Comparison of ENCODE assay signal across 9 cellular contexts in the genomic region with DNA sequence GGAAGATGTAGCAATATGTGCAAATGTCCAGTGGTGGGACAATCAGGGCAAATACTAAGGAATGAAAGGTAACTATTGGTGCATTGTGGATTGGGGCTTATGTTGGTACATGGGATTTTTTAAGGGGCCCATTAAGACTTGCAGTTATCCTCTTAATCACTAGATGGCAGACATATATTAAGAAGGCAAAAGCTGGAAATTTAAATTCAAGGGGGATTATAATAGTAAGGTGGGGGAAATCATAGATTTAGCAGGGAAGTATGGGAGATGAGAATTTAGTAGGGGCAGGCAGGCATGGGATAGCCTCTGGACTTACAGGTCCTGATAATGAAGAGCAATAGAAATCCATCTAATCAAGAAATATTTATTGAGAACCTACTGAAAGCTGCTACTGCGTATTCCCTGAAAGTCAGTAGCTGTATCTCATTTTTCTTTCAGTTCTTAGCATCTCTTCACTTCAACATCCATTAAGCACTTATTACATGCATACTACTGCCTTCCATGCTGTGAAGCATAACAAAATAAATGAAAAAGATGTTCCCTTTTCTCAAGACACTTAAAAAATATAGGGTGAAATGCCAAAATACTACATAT.
DNase-seq lines count a peak whose midpoint lies in the region; ATAC-seq and TF ChIP-seq lines count a peak whose summit lies in the region.
"Had no signal": no experiment of that assay in that cellular context is flagged by ENCODE, and none has a peak within 500 bp of the region (broad histone marks: within the 10 kb centered on the region; RNA-seq: fewer than 3 reads in every experiment).

No MANE protein-coding gene starts in this region.

- H3K36me3 Mint-ChIP-seq in effector memory CD8-positive, alpha-beta T cell (ENCODE audit: insufficient read depth), result no peaks in the 10 kb centered on the region
- H3K36me3 Mint-ChIP-seq: memory B cell had no signal

- no peak overlapping the region for H3K27ac Mint-ChIP-seq in effector memory CD8-positive, alpha-beta T cell
- H3K27ac Mint-ChIP-seq: memory B cell had no signal

- H3K4me3 Mint-ChIP-seq in effector memory CD8-positive, alpha-beta T cell, result no peak overlapping the region
- H3K4me3 Mint-ChIP-seq: memory B cell had no signal

- TF ChIP-seq CTCF in heart left ventricle (IDR thresholded peaks at IDR 0.05) (peak in 9 of 12 donors; percentile 9 to 42 (median 20)), NB4 (IDR thresholded peaks at IDR 0.05; ENCODE audit: low read depth, low read length) (peak; percentile 22), upper lobe of right lung (IDR thresholded peaks at IDR 0.05) (peak; percentile 39)

- intact Hi-C loops in heart left ventricle (cut with DNase I) (loop anchor here in 9 of 10 donors (5.0 to 10.0 kb wide), 10 partner anchors 82 to 947 kb away; no protein-coding TSS in a partner anchor), Right ventricle myocardium inferior (cut with DNase I) (no loop called here), upper lobe of right lung (cut with DNase I) (no loop called here)

- no peaks in the 10 kb centered on the region for H3K27me3 Mint-ChIP-seq in effector memory CD8-positive, alpha-beta T cell
- H3K27me3 Mint-ChIP-seq: memory B cell had no signal

- ATAC-seq in heart left ventricle, result no peak
- no peak for ATAC-seq in Right ventricle myocardium inferior
- ATAC-seq in effector memory CD8-positive, alpha-beta T cell (replicated peaks), result peak; percentile 41
- no peak for ATAC-seq in upper lobe of right lung

- H3K4me1 ChIP-seq in heart left ventricle, result peaks cover 0 to 3% (median 0%) of the 10 kb centered on the region in 12 donors
- no peaks in the 10 kb centered on the region for H3K4me1 ChIP-seq in upper lobe of right lung

- no peaks in the 10 kb centered on the region for H3K9me3 ChIP-seq in heart left ventricle
- no peaks in the 10 kb centered on the region for H3K9me3 ChIP-seq in upper lobe of right lung

- in situ Hi-C loops in G401 (cut with HindIII; ENCODE audit: low sequenced_read_pairs), result no loop called here

- H3K4me3 ChIP-seq in heart left ventricle (no peak overlapping the region), NB4 (ENCODE audit: low read depth, low read length) (no peak overlapping the region), upper lobe of right lung (no peak overlapping the region)

- DNase-seq in heart left ventricle (no peak), Right ventricle myocardium inferior (ENCODE audit: missing footprints) (no peak), NB4 (ENCODE audit: low read depth) (peak; percentile 24), upper lobe of right lung (no peak), epidermal melanocyte (ENCODE audit: insufficient read length, low spot score) (no peak), G401 (ENCODE audit: low spot score) (no peak)
- no peak for DNase-seq in effector memory CD8-positive, alpha-beta T cell
- no peak for DNase-seq in activated naive CD4-positive, alpha-beta T cell treated with Interleukin-2 at 50 U/mL for 16 hours

- H3K9me3 Mint-ChIP-seq in effector memory CD8-positive, alpha-beta T cell, result no peaks in the 10 kb centered on the region
- H3K9me3 Mint-ChIP-seq: memory B cell had no signal

- H3K36me3 ChIP-seq in heart left ventricle, result peaks cover 0 to 2% (median 0%) of the 10 kb centered on the region in 9 donors
- H3K36me3 ChIP-seq in upper lobe of right lung, result no peaks in the 10 kb centered on the region

- WGBS in heart left ventricle, 4 donors, result 96 to 100% (median 99%) methylated on average over 1 of the region's 1 CpG

- TF ChIP-seq POLR2A in heart left ventricle (IDR thresholded peaks at IDR 0.05), result no peak
- no peak for TF ChIP-seq POLR2A in NB4 (IDR thresholded peaks at IDR 0.05; ENCODE audit: extremely low read depth, insufficient read length)

- peaks cover 0 to 1% of the 10 kb centered on the region in 2 donors for H3K4me1 Mint-ChIP-seq in effector memory CD8-positive, alpha-beta T cell (ENCODE audit: low read depth in 2 of 2)
- H3K4me1 Mint-ChIP-seq: memory B cell had no signal

- H3K27ac ChIP-seq in heart left ventricle (no peak overlapping the region), upper lobe of right lung (no peak overlapping the region)

- no peaks in the 10 kb centered on the region for H3K27me3 ChIP-seq in heart left ventricle
- H3K27me3 ChIP-seq in upper lobe of right lung, result no peaks in the 10 kb centered on the region

Comparison
In these comparisons a context has a peak if more than half of its experiments do, and no peak if none do; other contexts are left out.
1. intact Hi-C loops: an anchor here in heart left ventricle (5.0 to 10.0 kb wide); none called in Right ventricle myocardium inferior and upper lobe of right lung.